In the genomic region with DNA sequence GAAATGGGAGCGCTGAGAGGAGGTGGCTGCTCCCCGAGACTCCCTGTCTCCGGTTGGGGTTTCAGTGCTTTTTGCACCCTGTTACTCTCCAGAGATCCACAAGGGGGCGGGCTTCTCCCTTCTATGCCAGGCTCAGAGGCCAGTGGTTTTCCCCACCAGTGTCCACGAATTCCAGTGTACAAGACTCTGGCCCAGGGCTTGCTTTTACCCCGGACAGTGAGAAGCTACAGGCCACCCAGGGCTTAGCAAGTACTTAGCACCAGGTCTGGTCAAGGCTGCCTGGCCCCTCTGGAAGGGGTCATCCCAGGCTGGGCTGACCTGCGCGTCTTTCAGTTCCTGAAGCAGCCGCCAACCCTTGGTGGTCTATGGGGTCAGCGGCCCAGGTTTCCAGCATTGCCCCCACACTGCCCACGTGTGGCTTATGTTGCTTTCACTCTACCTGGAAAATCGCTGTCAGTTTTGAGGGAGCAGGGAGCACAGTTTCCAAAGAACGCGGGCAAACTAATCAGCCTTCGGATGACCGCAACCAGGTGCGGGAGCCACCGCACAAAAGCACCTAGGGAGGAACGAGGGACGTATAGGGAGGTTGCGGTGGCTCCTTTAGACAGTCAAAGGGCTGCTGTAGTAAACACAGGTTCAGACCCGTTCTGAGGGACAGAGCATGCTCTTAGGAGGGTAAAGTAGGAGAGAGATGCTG, we compare ENCODE assay signal across 8 cellular contexts. TPM values are rescaled to one million over a fixed set of nuclear protein-coding genes. Genes with fewer than 3 reads are reported as not detected.
A peak's percentile ranks its signal among the peaks of the same experiment; 100 is the strongest.
DNase-seq lines count a peak whose midpoint lies in the region; ATAC-seq, FAIRE-seq and TF ChIP-seq lines count a peak whose summit lies in the region.

No MANE protein-coding gene starts in this region.

- DNase-seq in ACHN (peak; percentile 53), NCI-H1048 (lab: John Stamatoyannopoulos, UW) (peak; percentile 16), endothelial cell of umbilical vein (ENCODE audit: low read depth, low spot score) (no peak), mucosa of descending colon (peak in 2 of 3 donors; percentile 54 to 60), thyroid gland (peak; percentile 47 to 59)
- DNase-seq in activated CD4-positive, alpha-beta memory T cell treated with anti-CD3 and anti-CD28 coated beads for 36 hours, result peak; percentile 68

- H3K9me3 ChIP-seq in endothelial cell of umbilical vein (replicated peaks; ENCODE audit: control insufficient read depth, insufficient read depth, low read length) (no peaks in the 10 kb centered on the region), mucosa of descending colon (no peaks in the 10 kb centered on the region), thyroid gland (no peaks in the 10 kb centered on the region)

- no peaks in the 10 kb centered on the region for H3K36me3 Mint-ChIP-seq in activated CD4-positive, alpha-beta memory T cell treated with anti-CD3 and anti-CD28 coated beads for 36 hours

- no peak overlapping the region for H3K4me2 ChIP-seq in endothelial cell of umbilical vein (ENCODE audit: insufficient read depth, low read length)

- intact Hi-C loops in activated CD4-positive, alpha-beta memory T cell treated with anti-CD3 and anti-CD28 coated beads for 36 hours (cut with micrococcal nuclease), result loop anchor here (1.0 to 2.0 kb wide), 3 partner anchors 209 to 402 kb away; a partner anchor contains a TSS
- intact Hi-C loops in endothelial cell of umbilical vein (cut with micrococcal nuclease), result loop anchor here (1.0 kb wide), 2 partner anchors 209 to 431 kb away; no protein-coding TSS in a partner anchor
- intact Hi-C loops in mucosa of descending colon (cut with DNase I, micrococcal nuclease), result loop anchor here in 1 of 2 donors (10.0 kb wide), 1 partner anchor 424 kb away; no protein-coding TSS in a partner anchor
- intact Hi-C loops in thyroid gland (cut with DNase I), result loop anchor here (10.0 kb wide), 1 partner anchor 214 kb away; no protein-coding TSS in a partner anchor

- H4K20me1 ChIP-seq in endothelial cell of umbilical vein (replicated peaks; ENCODE audit: control insufficient read depth, extremely low read depth, insufficient read depth, low read length), result no peaks in the 10 kb centered on the region

- ATAC-seq in mucosa of descending colon, result peak; percentile 82
- no peak for ATAC-seq in GM19467 (IDR thresholded peaks at IDR 0.05; ENCODE audit: unreplicated experiment)

- H3K9me3 Mint-ChIP-seq in activated CD4-positive, alpha-beta memory T cell treated with anti-CD3 and anti-CD28 coated beads for 36 hours, result no peaks in the 10 kb centered on the region

- H3K79me2 ChIP-seq in endothelial cell of umbilical vein (ENCODE audit: control insufficient read depth, insufficient read depth, low read length), result no peaks in the 10 kb centered on the region

- H3K9ac ChIP-seq in endothelial cell of umbilical vein (replicated peaks; ENCODE audit: extremely low read depth, insufficient read depth, low read length), result no peak overlapping the region

- BruUV-seq in endothelial cell of umbilical vein (replicated peaks; lab: Mats Ljungman, UMichigan), result no TSS peak

- dilution Hi-C loops in endothelial cell of umbilical vein (cut with MboI; ENCODE audit: extremely low pct_ligation_motif_present, low sequenced_read_pairs), result no loop called here

- FAIRE-seq in endothelial cell of umbilical vein (lab: Jason Lieb, UNC), result peak; percentile 46

- CTCF ChIA-PET in activated CD4-positive, alpha-beta memory T cell treated with anti-CD3 and anti-CD28 coated beads for 36 hours (lab: Charles Lee), result interaction anchor here (0.7 to 2.8 kb wide), 20 partner anchors 9 to 435 kb away, joined by 3 to 20 read pairs (median 4); a partner anchor contains a TSS
- CTCF ChIA-PET in endothelial cell of umbilical vein (lab: Charles Lee), result interaction anchor here (0.6 to 6.9 kb wide), 14 partner anchors 9 to 431 kb away, joined by 3 to 67 read pairs (median 4); no protein-coding TSS in a partner anchor

- 51 to 53% methylated on average over 20 to 22 of the region's 22 CpGs for WGBS in thyroid gland, 2 donors

- H3K4me3 ChIP-seq in endothelial cell of umbilical vein (replicated peaks in 1 of 3; ENCODE audit: insufficient read depth in 1 of 3, low read depth in 1 of 3, low read length in 3 of 3) (no peak overlapping the region), mucosa of descending colon (no peak overlapping the region), thyroid gland (replicated peaks in 1 of 3) (no peak overlapping the region)

- H3K27ac Mint-ChIP-seq in activated CD4-positive, alpha-beta memory T cell treated with anti-CD3 and anti-CD28 coated beads for 36 hours, result no peak overlapping the region

- TF ChIP-seq POLR2A in endothelial cell of umbilical vein (IDR thresholded peaks at IDR 0.05; ENCODE audit: low read depth, low read length), result no peak
- TF ChIP-seq POLR2A in thyroid gland (IDR thresholded peaks at IDR 0.05), result no peak

- H3K9me1 ChIP-seq in endothelial cell of umbilical vein (replicated peaks; ENCODE audit: control insufficient read depth, extremely low read depth, insufficient read depth, low read length), result no peaks in the 10 kb centered on the region

- H3K36me3 ChIP-seq in endothelial cell of umbilical vein (ENCODE audit: control insufficient read depth in 2 of 2, extremely low read depth in 1 of 2, insufficient read depth in 2 of 2, low read length in 2 of 2) (no peaks in the 10 kb centered on the region), mucosa of descending colon (ENCODE audit: low read depth) (no peaks in the 10 kb centered on the region), thyroid gland (no peaks in the 10 kb centered on the region)

- in situ Hi-C loops in ACHN (cut with HindIII; ENCODE audit: low pct_ligation_motif_present, low pct_unique_long_range_greater_than_20kb, low sequenced_read_pairs), result no loop called here

- TF ChIP-seq CTCF in GM12874 (IDR thresholded peaks at IDR 0.05; ENCODE audit: insufficient read depth, low read depth, low read length), result peak; percentile 83
- peak; percentile 75 to 85 for TF ChIP-seq CTCF in endothelial cell of umbilical vein (IDR thresholded peaks at IDR 0.05; ENCODE audit: extremely low read depth in 1 of 2, insufficient read depth in 1 of 2, low read depth in 1 of 2, low read length in 2 of 2)
- peak; percentile 57 for TF ChIP-seq CTCF in mucosa of descending colon (IDR thresholded peaks at IDR 0.05)
- TF ChIP-seq CTCF in thyroid gland (IDR thresholded peaks at IDR 0.05), result peak; percentile 63 to 86 (median 70)

- POLR2A ChIA-PET in activated CD4-positive, alpha-beta memory T cell treated with anti-CD3 and anti-CD28 coated beads for 36 hours (lab: Charles Lee), result no interaction called here
- POLR2A ChIA-PET in endothelial cell of umbilical vein (lab: Charles Lee), result no interaction called here

- no peak overlapping the region for H3K4me3 Mint-ChIP-seq in activated CD4-positive, alpha-beta memory T cell treated with anti-CD3 and anti-CD28 coated beads for 36 hours

- H2AFZ ChIP-seq in endothelial cell of umbilical vein (ENCODE audit: low read depth, low read length), result no peak overlapping the region

- peaks cover 40% of the 10 kb centered on the region for H3K27me3 Mint-ChIP-seq in activated CD4-positive, alpha-beta memory T cell treated with anti-CD3 and anti-CD28 coated beads for 36 hours

- no peaks in the 10 kb centered on the region for H3K4me1 ChIP-seq in endothelial cell of umbilical vein (ENCODE audit: control insufficient read depth, extremely low read depth, insufficient read depth, low read length)
- no peaks in the 10 kb centered on the region for H3K4me1 ChIP-seq in mucosa of descending colon (ENCODE audit: low read depth)
- no peaks in the 10 kb centered on the region for H3K4me1 ChIP-seq in thyroid gland

- H3K27me3 ChIP-seq in endothelial cell of umbilical vein (ENCODE audit: control insufficient read depth in 2 of 2, insufficient read depth in 2 of 2, low read length in 2 of 2) (peaks cover 8 to 11% of the 10 kb centered on the region in 2 experiments), thyroid gland (peaks cover 2% of the 10 kb centered on the region)

- no peak overlapping the region for H3K27ac ChIP-seq in endothelial cell of umbilical vein (ENCODE audit: insufficient read depth, low read depth, low read length)
- no peak overlapping the region for H3K27ac ChIP-seq in thyroid gland

- H3K4me1 Mint-ChIP-seq in activated CD4-positive, alpha-beta memory T cell treated with anti-CD3 and anti-CD28 coated beads for 36 hours (ENCODE audit: low read depth), result peaks cover 7% of the 10 kb centered on the region

TF ChIP-seq in endothelial cell of umbilical vein, 7 proteins besides CTCF, POLR2A, EP300 and RAD21 (continues in another document):
- no peak for TF ChIP-seq FOS (IDR thresholded peaks at IDR 0.05; ENCODE audit: borderline replicate concordance, insufficient read depth, low read length)
- no peak for TF ChIP-seq JUN (IDR thresholded peaks at IDR 0.05; ENCODE audit: borderline replicate concordance, insufficient read depth, insufficient read length, low read depth)
- no peak for TF ChIP-seq EZH2 (IDR thresholded peaks at IDR 0.05; ENCODE audit: borderline replicate concordance, low read depth, low read length, severe bottlenecking)
- TF ChIP-seq MYC (IDR thresholded peaks at IDR 0.05; ENCODE audit: low read depth, low read length), result no peak

RNA-seq across cellular contexts. Expression of a gene that starts 6.8 kb away (rescaled TPM):
- total RNA-seq in activated CD4-positive, alpha-beta memory T cell treated with anti-CD3 and anti-CD28 coated beads for 36 hours, result not detected
- 2.1 and 4.4 TPM in 2 replicates for total RNA-seq in endothelial cell of umbilical vein
- 0.95 and 1.4 TPM in 2 replicates for polyA plus RNA-seq in endothelial cell of umbilical vein
- 0.43 and 0.92 TPM in 2 replicates for polyA plus RNA-seq in endothelial cell of umbilical vein (2011; cell fraction: cytosol; rRNA removed)
- polyA plus RNA-seq in endothelial cell of umbilical vein (2011; cell fraction: nucleus; rRNA removed), result 12.8 and 15.9 TPM in 2 replicates
- polyA plus RNA-seq in endothelial cell of umbilical vein (2012), result 0.29 and 0.78 TPM in 2 replicates
- 2.2 and 2.9 TPM in 2 replicates for polyA minus RNA-seq in endothelial cell of umbilical vein
- polyA minus RNA-seq in endothelial cell of umbilical vein (2011; cell fraction: cytosol; rRNA and poly(A)+ RNA removed), result not detected
- polyA minus RNA-seq in endothelial cell of umbilical vein (2011; cell fraction: nucleus; rRNA and poly(A)+ RNA removed), result 2.5 and 10.3 TPM in 2 replicates
- not detected for total RNA-seq in mucosa of descending colon
- not detected for total RNA-seq in thyroid gland

RNA-seq across cellular contexts. Expression of a gene that starts 19.9 kb away (rescaled TPM):
- not detected for total RNA-seq in activated CD4-positive, alpha-beta memory T cell treated with anti-CD3 and anti-CD28 coated beads for 36 hours
- total RNA-seq in endothelial cell of umbilical vein, result 2.0 and 3.0 TPM in 2 replicates
- 0.12 and 0.18 TPM in 2 replicates for polyA plus RNA-seq in endothelial cell of umbilical vein
- 0.01 and 0.04 TPM in 2 replicates for polyA plus RNA-seq in endothelial cell of umbilical vein (2011; cell fraction: cytosol; rRNA removed)
- polyA plus RNA-seq in endothelial cell of umbilical vein (2011; cell fraction: nucleus; rRNA removed), result 1.9 and 3.0 TPM in 2 replicates
- not detected in 2 replicates for polyA plus RNA-seq in endothelial cell of umbilical vein (2012)
- 2.0 and 2.1 TPM in 2 replicates for polyA minus RNA-seq in endothelial cell of umbilical vein
- not detected for polyA minus RNA-seq in endothelial cell of umbilical vein (2011; cell fraction: cytosol; rRNA and poly(A)+ RNA removed)
- polyA minus RNA-seq in endothelial cell of umbilical vein (2011; cell fraction: nucleus; rRNA and poly(A)+ RNA removed), result 9.4 and 15.7 TPM in 2 replicates
- total RNA-seq in mucosa of descending colon, result under 1 TPM in 2 of 3 donors, not detected in 1; 0.09 to 0.14 TPM
- under 1 TPM in 3 of 4 donors, not detected in 1; 0.13 to 0.22 (median 0.20) TPM for total RNA-seq in thyroid gland
